Comparison of ENCODE assay signal across 8 cellular contexts in the genomic region with DNA sequence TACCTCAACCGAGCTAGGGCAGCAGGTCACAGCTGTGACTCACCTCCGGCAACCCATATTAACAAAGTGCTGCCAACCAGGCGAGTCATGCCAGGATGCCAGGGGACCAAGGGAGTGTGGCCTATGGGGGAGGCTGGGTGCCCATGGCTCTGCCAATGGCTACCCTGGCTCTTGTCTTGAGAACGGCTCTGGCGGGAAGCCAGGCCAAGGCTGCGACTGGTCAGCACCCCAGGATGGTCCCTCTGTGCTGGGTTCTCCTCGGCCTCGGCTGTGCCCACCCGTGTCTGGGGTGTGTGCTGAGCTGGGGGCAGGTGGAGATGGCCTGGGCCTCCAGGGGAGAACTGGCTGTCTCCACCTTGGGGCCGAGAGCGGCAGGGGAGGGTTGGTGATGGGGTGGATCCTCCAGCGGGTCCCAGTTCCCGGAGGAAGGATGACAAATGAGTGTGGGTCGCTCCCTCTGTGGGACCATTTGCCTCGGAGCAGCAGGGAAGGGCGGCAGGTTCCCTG.
A peak's percentile ranks its signal among the peaks of the same experiment; 100 is the strongest.
DNase-seq lines count a peak whose midpoint lies in the region; ATAC-seq, FAIRE-seq and TF ChIP-seq lines count a peak whose summit lies in the region.

No MANE protein-coding gene starts in this region.

- 33% methylated on average over 1 of the region's 16 CpGs for WGBS in right lobe of liver (ENCODE audit: insufficient coverage, low coverage, low lambda C conversion rate, missing lambda C conversion rate)

- ATAC-seq in right lobe of liver: peak; percentile 12 to 66 (median 22)
- no peak for ATAC-seq in GM18498 (IDR thresholded peaks at IDR 0.05; ENCODE audit: unreplicated experiment)

- peak overlapping the region; percentile 86 for H2AFZ ChIP-seq in astrocyte (ENCODE audit: low read depth, low read length)

- H3K4me3 ChIP-seq in HUES48 (ENCODE audit: low read depth, low read length) (peak overlapping the region; percentile 73), astrocyte (ENCODE audit: insufficient read depth, low read depth, low read length) (peak overlapping the region; percentile 43), right lobe of liver (peak overlapping the region in 1 of 3 donors; percentile 44), uterus (peak overlapping the region in 1 of 2 donors; percentile 58)

- H3K27ac ChIP-seq in HUES48 (ENCODE audit: low read depth, low read length) (no peak overlapping the region), astrocyte (ENCODE audit: low read depth, low read length) (peak overlapping the region; percentile 71), right lobe of liver (no peak overlapping the region), uterus (peak overlapping the region; percentile 68 to 75)

- peaks cover 4% of the 10 kb centered on the region for H3K27me3 Mint-ChIP-seq in astrocyte (ENCODE audit: low read depth, unreplicated experiment)

- no peaks in the 10 kb centered on the region for H4K20me1 ChIP-seq in astrocyte (ENCODE audit: insufficient read depth, low read length)

- peaks cover 23% of the 10 kb centered on the region; the same call in 1 of the 2 replicates for H3K27me3 ChIP-seq in HUES48 (ENCODE audit: control insufficient read depth, insufficient read depth, low read length)
- H3K27me3 ChIP-seq in astrocyte (ENCODE audit: insufficient read depth, low read length): no peaks in the 10 kb centered on the region
- H3K27me3 ChIP-seq in right lobe of liver: no peaks in the 10 kb centered on the region
- no peaks in the 10 kb centered on the region for H3K27me3 ChIP-seq in uterus

- peaks cover 12% of the 10 kb centered on the region for H3K4me1 Mint-ChIP-seq in astrocyte (ENCODE audit: low read depth, unreplicated experiment)

- H3K9ac ChIP-seq in HUES48 (ENCODE audit: low read depth, low read length): no peak overlapping the region
- H3K9ac ChIP-seq in astrocyte (ENCODE audit: low read length): peak overlapping the region; percentile 90

- FAIRE-seq in astrocyte (lab: Jason Lieb, UNC): no peak

- no peak overlapping the region for H3K4me3 Mint-ChIP-seq in astrocyte (ENCODE audit: unreplicated experiment)

- peaks cover 2% of the 10 kb centered on the region for H3K9me3 Mint-ChIP-seq in astrocyte (ENCODE audit: unreplicated experiment)

- H3K4me1 ChIP-seq in HUES48 (ENCODE audit: control insufficient read depth, insufficient read depth, low read length) (peaks cover 30% of the 10 kb centered on the region), astrocyte (ENCODE audit: insufficient read depth, low read length) (peaks cover 29% of the 10 kb centered on the region), right lobe of liver (peaks cover 0 to 7% (median 0%) of the 10 kb centered on the region in 4 donors), uterus (peaks cover 0 to 5% of the 10 kb centered on the region in 2 donors)

- intact Hi-C loops in right lobe of liver (cut with DNase I) (no loop called here), uterus (cut with DNase I; ENCODE audit: low total_unique reads) (loop anchor here (5.0 to 10.0 kb wide), 2 partner anchors 261 to 704 kb away; a partner anchor contains a TSS)

- H3K27ac Mint-ChIP-seq in astrocyte (ENCODE audit: unreplicated experiment): no peak overlapping the region

- peaks cover 10% of the 10 kb centered on the region for H3K36me3 Mint-ChIP-seq in astrocyte (ENCODE audit: low read depth, unreplicated experiment)

- H3K4me2 ChIP-seq in astrocyte (ENCODE audit: low read length): peak overlapping the region; percentile 98

- H3K36me3 ChIP-seq in HUES48 (ENCODE audit: control insufficient read depth, insufficient read depth, low read length) (no peaks in the 10 kb centered on the region), astrocyte (ENCODE audit: insufficient read depth, low read length) (no peaks in the 10 kb centered on the region), right lobe of liver (no peaks in the 10 kb centered on the region), uterus (no peaks in the 10 kb centered on the region)

- TF ChIP-seq POLR2A in right lobe of liver (IDR thresholded peaks at IDR 0.05): no peak
- no peak for TF ChIP-seq POLR2A in uterus (IDR thresholded peaks at IDR 0.05)

- DNase-seq in GM03348 (ENCODE audit: low spot score) (peak; percentile 49), astrocyte (ENCODE audit: low read depth) (peak; percentile 16), right lobe of liver (peak in 1 of 3 donors; percentile 56), uterus (peak; percentile 33), dedifferentiated amniotic fluid mesenchymal stem cell (ENCODE audit: extremely low spot score) (no peak), hippocampal formation (lab: John Stamatoyannopoulos, UW) (no peak)

- H3K9me3 ChIP-seq in HUES48 (ENCODE audit: control insufficient read depth, insufficient read depth, low read length): no peaks in the 10 kb centered on the region
- H3K9me3 ChIP-seq in astrocyte (ENCODE audit: insufficient read depth, low read depth, low read length): no peaks in the 10 kb centered on the region
- H3K9me3 ChIP-seq in right lobe of liver: no peaks in the 10 kb centered on the region
- no peaks in the 10 kb centered on the region for H3K9me3 ChIP-seq in uterus

- no peaks in the 10 kb centered on the region for H3K79me2 ChIP-seq in astrocyte (ENCODE audit: insufficient read depth, low read length)

- no peak for TF ChIP-seq CTCF in astrocyte (IDR thresholded peaks at IDR 0.05; ENCODE audit: insufficient read depth, low read depth, low read length)
- TF ChIP-seq CTCF in right lobe of liver (IDR thresholded peaks at IDR 0.05): no peak
- TF ChIP-seq CTCF in uterus (IDR thresholded peaks at IDR 0.05): no peak

Comparison
In these comparisons a context has a peak if more than half of its experiments do, and no peak if none do; other contexts are left out.
1. DNase-seq: peak in GM03348 (single experiment), astrocyte (single experiment) and uterus (2 of 2); none in dedifferentiated amniotic fluid mesenchymal stem cell (single experiment) and hippocampal formation (0 of 2).
2. H3K27ac ChIP-seq: peak in astrocyte (single experiment) and uterus (2 of 2); none in HUES48 (single experiment) and right lobe of liver (0 of 3).